In the genomic region with DNA sequence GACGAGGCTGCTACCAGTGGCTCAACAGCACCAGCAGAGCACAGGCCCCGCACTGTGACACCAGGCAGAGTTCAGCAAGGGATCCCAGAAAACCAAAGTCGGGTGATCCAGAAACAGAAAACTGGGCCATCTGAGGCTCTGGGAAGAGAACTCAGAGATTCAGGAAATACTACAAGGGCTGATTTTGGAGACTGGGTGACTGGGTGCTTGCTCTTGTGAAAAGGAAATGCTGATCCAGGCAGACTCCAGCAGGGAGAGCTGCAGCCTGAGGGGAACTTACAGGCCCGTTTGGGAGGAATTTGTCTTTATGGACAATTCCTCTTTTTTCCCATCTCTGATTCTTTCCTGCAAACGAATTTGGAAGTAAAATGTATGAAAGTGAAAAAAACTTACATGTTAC, we compare ENCODE assay signal across 11 cellular contexts. TPM values are rescaled to one million over a fixed set of nuclear protein-coding genes. Genes with fewer than 3 reads are reported as not detected.
DNase-seq lines count a peak whose midpoint lies in the region; ATAC-seq and TF ChIP-seq lines count a peak whose summit lies in the region.
"Had no signal": no experiment of that assay in that cellular context is flagged by ENCODE, and none has a peak within 500 bp of the region (broad histone marks: within the 10 kb centered on the region; RNA-seq: fewer than 3 reads in every experiment).

No MANE protein-coding gene starts in this region.

- 54 to 62% methylated on average over 5 of the region's 5 CpGs for WGBS in esophagus squamous epithelium, 2 donors

- peaks cover 18% of the 10 kb centered on the region for H3K36me3 Mint-ChIP-seq in CD4-positive, CD25-positive, alpha-beta regulatory T cell
- H3K36me3 Mint-ChIP-seq in natural killer cell treated with Interleukin-12 subunit alpha and Interleukin-12 subunit beta and Interleukin-15 and Interleukin-18, amount 100 ng/mL, for 72 hours, result peaks cover 5% of the 10 kb centered on the region
- H3K36me3 Mint-ChIP-seq in CD8-positive, alpha-beta memory T cell, result peaks cover 0 to 15% (median 2%) of the 10 kb centered on the region in 3 donors
- peaks cover 4% of the 10 kb centered on the region for H3K36me3 Mint-ChIP-seq in activated T-helper 17 cell treated with anti-CD3 and anti-CD28 coated beads, Interleukin-2, amount 50 U/mL, for 72 hours (ENCODE audit: low read depth)
- peaks cover 32% of the 10 kb centered on the region for H3K36me3 Mint-ChIP-seq in activated naive CD8-positive, alpha-beta T cell treated with anti-CD3 and anti-CD28 coated beads for 36 hours

- peak overlapping the region in 2 of 3 donors; percentile 35 to 75 for H3K27ac Mint-ChIP-seq in CD4-positive, CD25-positive, alpha-beta regulatory T cell
- H3K27ac Mint-ChIP-seq in natural killer cell treated with Interleukin-12 subunit alpha and Interleukin-12 subunit beta and Interleukin-15 and Interleukin-18, amount 100 ng/mL, for 72 hours, result peak overlapping the region; percentile 50 to 94
- peak overlapping the region in 2 of 8 donors; percentile 60 to 75 for H3K27ac Mint-ChIP-seq in CD8-positive, alpha-beta memory T cell
- no peak overlapping the region for H3K27ac Mint-ChIP-seq in activated T-helper 17 cell treated with anti-CD3 and anti-CD28 coated beads, Interleukin-2, amount 50 U/mL, for 72 hours
- no peak overlapping the region for H3K27ac Mint-ChIP-seq in activated naive CD8-positive, alpha-beta T cell treated with anti-CD3 and anti-CD28 coated beads for 36 hours

- peak; percentile 22 for TF ChIP-seq CTCF in epithelial cell of proximal tubule (conservative IDR thresholded peaks at IDR 0.05; ENCODE audit: low read depth, low read length)
- TF ChIP-seq CTCF in esophagus squamous epithelium (IDR thresholded peaks at IDR 0.05), result peak in 1 of 6 experiments; percentile 8

- no peaks in the 10 kb centered on the region for H3K9me3 ChIP-seq in CD4-positive, CD25-positive, alpha-beta regulatory T cell (ENCODE audit: control insufficient read depth in 2 of 2, low read length in 2 of 2)
- H3K9me3 ChIP-seq in CD8-positive, alpha-beta memory T cell (ENCODE audit: low read length), result no peaks in the 10 kb centered on the region
- H3K9me3 ChIP-seq in esophagus squamous epithelium, result no peaks in the 10 kb centered on the region

- no peaks in the 10 kb centered on the region for H3K4me1 ChIP-seq in CD4-positive, CD25-positive, alpha-beta regulatory T cell (ENCODE audit: control insufficient read depth, insufficient read depth, low read length, poor library complexity, severe bottlenecking)
- peaks cover 9% of the 10 kb centered on the region for H3K4me1 ChIP-seq in CD8-positive, alpha-beta memory T cell (ENCODE audit: insufficient read depth, low read length)
- H3K4me1 ChIP-seq in esophagus squamous epithelium, result peaks cover 11 to 88% (median 25%) of the 10 kb centered on the region in 3 donors

- no peak overlapping the region for H3K4me3 ChIP-seq in CD4-positive, CD25-positive, alpha-beta regulatory T cell (ENCODE audit: low read depth, low read length)
- H3K4me3 ChIP-seq in epithelial cell of proximal tubule (ENCODE audit: low read depth, low read length), result no peak overlapping the region
- no peak overlapping the region for H3K4me3 ChIP-seq in CD8-positive, alpha-beta memory T cell (ENCODE audit: low read length)
- no peak overlapping the region for H3K4me3 ChIP-seq in esophagus squamous epithelium

- intact Hi-C loops in esophagus squamous epithelium (cut with DNase I), result no loop called here

- peaks cover 0 to 2% (median 0%) of the 10 kb centered on the region in 7 donors for H3K9me3 Mint-ChIP-seq in CD4-positive, CD25-positive, alpha-beta regulatory T cell
- H3K9me3 Mint-ChIP-seq in natural killer cell treated with Interleukin-12 subunit alpha and Interleukin-12 subunit beta and Interleukin-15 and Interleukin-18, amount 100 ng/mL, for 72 hours, result no peaks in the 10 kb centered on the region
- no peaks in the 10 kb centered on the region for H3K9me3 Mint-ChIP-seq in CD8-positive, alpha-beta memory T cell
- H3K9me3 Mint-ChIP-seq in activated T-helper 17 cell treated with anti-CD3 and anti-CD28 coated beads, Interleukin-2, amount 50 U/mL, for 72 hours, result no peaks in the 10 kb centered on the region
- no peaks in the 10 kb centered on the region for H3K9me3 Mint-ChIP-seq in activated naive CD8-positive, alpha-beta T cell treated with anti-CD3 and anti-CD28 coated beads for 36 hours

- ATAC-seq in CD4-positive, CD25-positive, alpha-beta regulatory T cell (ENCODE audit: low read depth in 2 of 2), result no peak
- ATAC-seq in natural killer cell treated with Interleukin-12 subunit alpha and Interleukin-12 subunit beta and Interleukin-15 and Interleukin-18, amount 100 ng/mL, for 72 hours, result no peak
- ATAC-seq in activated T-helper 17 cell treated with anti-CD3 and anti-CD28 coated beads, Interleukin-2, amount 50 U/mL, for 72 hours (replicated peaks), result no peak
- ATAC-seq: Panc1 had no signal

- TF ChIP-seq POLR2A in esophagus squamous epithelium (IDR thresholded peaks at IDR 0.05), result no peak

- H3K4me1 Mint-ChIP-seq in CD4-positive, CD25-positive, alpha-beta regulatory T cell, result peaks cover 11 to 83% (median 48%) of the 10 kb centered on the region in 4 donors
- H3K4me1 Mint-ChIP-seq in natural killer cell treated with Interleukin-12 subunit alpha and Interleukin-12 subunit beta and Interleukin-15 and Interleukin-18, amount 100 ng/mL, for 72 hours (ENCODE audit: low read depth in 2 of 2), result peaks cover 48 to 61% of the 10 kb centered on the region in 2 donors
- H3K4me1 Mint-ChIP-seq in CD8-positive, alpha-beta memory T cell, result peaks cover 55 to 86% (median 80%) of the 10 kb centered on the region in 3 donors
- peaks cover 10% of the 10 kb centered on the region for H3K4me1 Mint-ChIP-seq in activated T-helper 17 cell treated with anti-CD3 and anti-CD28 coated beads, Interleukin-2, amount 50 U/mL, for 72 hours
- H3K4me1 Mint-ChIP-seq in activated naive CD8-positive, alpha-beta T cell treated with anti-CD3 and anti-CD28 coated beads for 36 hours, result peaks cover 46% of the 10 kb centered on the region

- CTCF ChIA-PET in CD8-positive, alpha-beta memory T cell (lab: Charles Lee), result no interaction called here

- H3K27ac ChIP-seq in CD4-positive, CD25-positive, alpha-beta regulatory T cell (ENCODE audit: insufficient read depth, low read length, poor library complexity, severe bottlenecking), result no peak overlapping the region
- H3K27ac ChIP-seq in CD8-positive, alpha-beta memory T cell (ENCODE audit: low read depth, low read length), result no peak overlapping the region
- no peak overlapping the region for H3K27ac ChIP-seq in esophagus squamous epithelium

- H3K36me3 ChIP-seq in CD4-positive, CD25-positive, alpha-beta regulatory T cell (ENCODE audit: control insufficient read depth, insufficient read depth, low read length), result no peaks in the 10 kb centered on the region
- no peaks in the 10 kb centered on the region for H3K36me3 ChIP-seq in CD8-positive, alpha-beta memory T cell (ENCODE audit: insufficient read depth, low read length)
- peaks cover 0 to 14% (median 0%) of the 10 kb centered on the region in 3 donors for H3K36me3 ChIP-seq in esophagus squamous epithelium

- DNase-seq in CD4-positive, CD25-positive, alpha-beta regulatory T cell, result no peak
- peak; percentile 18 for DNase-seq in NCI-H69 (lab: John Stamatoyannopoulos, UW)
- DNase-seq in epithelial cell of proximal tubule (ENCODE audit: low read depth), result no peak
- no peak for DNase-seq in natural killer cell treated with Interleukin-12 subunit alpha and Interleukin-12 subunit beta and Interleukin-15 and Interleukin-18, amount 100 ng/mL, for 72 hours (ENCODE audit: low spot score)
- DNase-seq in CD8-positive, alpha-beta memory T cell, result no peak
- DNase-seq in activated naive CD8-positive, alpha-beta T cell treated with anti-CD3 and anti-CD28 coated beads for 36 hours, result no peak
- no peak for DNase-seq in esophagus squamous epithelium (lab: John Stamatoyannopoulos, UW)
- DNase-seq: KG1, NCI-H2171 treated with DMSO at 0.1 percent for 48 hours had no signal

- POLR2A ChIA-PET in CD8-positive, alpha-beta memory T cell (lab: Charles Lee), result no interaction called here

- H3K4me3 Mint-ChIP-seq in CD4-positive, CD25-positive, alpha-beta regulatory T cell, result no peak overlapping the region
- no peak overlapping the region for H3K4me3 Mint-ChIP-seq in natural killer cell treated with Interleukin-12 subunit alpha and Interleukin-12 subunit beta and Interleukin-15 and Interleukin-18, amount 100 ng/mL, for 72 hours
- H3K4me3 Mint-ChIP-seq in CD8-positive, alpha-beta memory T cell, result no peak overlapping the region
- no peak overlapping the region for H3K4me3 Mint-ChIP-seq in activated T-helper 17 cell treated with anti-CD3 and anti-CD28 coated beads, Interleukin-2, amount 50 U/mL, for 72 hours
- no peak overlapping the region for H3K4me3 Mint-ChIP-seq in activated naive CD8-positive, alpha-beta T cell treated with anti-CD3 and anti-CD28 coated beads for 36 hours

- H3K27me3 Mint-ChIP-seq in CD4-positive, CD25-positive, alpha-beta regulatory T cell, result no peaks in the 10 kb centered on the region
- H3K27me3 Mint-ChIP-seq in natural killer cell treated with Interleukin-12 subunit alpha and Interleukin-12 subunit beta and Interleukin-15 and Interleukin-18, amount 100 ng/mL, for 72 hours, result no peaks in the 10 kb centered on the region
- peaks cover 0 to 4% of the 10 kb centered on the region in 2 donors for H3K27me3 Mint-ChIP-seq in CD8-positive, alpha-beta memory T cell
- H3K27me3 Mint-ChIP-seq in activated T-helper 17 cell treated with anti-CD3 and anti-CD28 coated beads, Interleukin-2, amount 50 U/mL, for 72 hours, result no peaks in the 10 kb centered on the region
- H3K27me3 Mint-ChIP-seq in activated naive CD8-positive, alpha-beta T cell treated with anti-CD3 and anti-CD28 coated beads for 36 hours, result no peaks in the 10 kb centered on the region

- H3K27me3 ChIP-seq in CD4-positive, CD25-positive, alpha-beta regulatory T cell (ENCODE audit: control insufficient read depth, insufficient read depth, low read length), result no peaks in the 10 kb centered on the region
- no peaks in the 10 kb centered on the region for H3K27me3 ChIP-seq in CD8-positive, alpha-beta memory T cell (ENCODE audit: insufficient read depth, low read length, poor library complexity, severe bottlenecking)
- no peaks in the 10 kb centered on the region for H3K27me3 ChIP-seq in esophagus squamous epithelium

RNA-seq across cellular contexts. Expression of gene FOXN3, which starts 28.2 kb away (rescaled TPM):
- total RNA-seq in CD4-positive, CD25-positive, alpha-beta regulatory T cell, result 203 TPM
- 100 to 1,000 TPM; 108 to 126 (median 110) TPM for polyA plus RNA-seq in CD4-positive, CD25-positive, alpha-beta regulatory T cell
- 23.2 and 27.8 TPM in 2 replicates for total RNA-seq in epithelial cell of proximal tubule
- total RNA-seq in natural killer cell treated with Interleukin-12 subunit alpha and Interleukin-12 subunit beta and Interleukin-15 and Interleukin-18, amount 100 ng/mL, for 72 hours, result 100 to 1,000 TPM; 127 to 133 TPM
- total RNA-seq in CD8-positive, alpha-beta memory T cell, result 10 to 100 TPM; 73.9 to 74.8 TPM
- 136 TPM for polyA plus RNA-seq in CD8-positive, alpha-beta memory T cell
- total RNA-seq in activated T-helper 17 cell treated with anti-CD3 and anti-CD28 coated beads, Interleukin-2, amount 50 U/mL, for 72 hours, result 10 to 100 TPM; 56.9 to 82.3 TPM
- total RNA-seq in activated naive CD8-positive, alpha-beta T cell treated with anti-CD3 and anti-CD28 coated beads for 36 hours, result 10 to 100 TPM; 80.1 to 82.4 TPM
- total RNA-seq in esophagus squamous epithelium, result 10 to 100 TPM; 27.4 to 91.4 (median 39.2) TPM

Comparison
In these comparisons a context has a peak if more than half of its experiments do, and no peak if none do; other contexts are left out.
1. H3K27ac Mint-ChIP-seq: peak in CD4-positive, CD25-positive, alpha-beta regulatory T cell (2 of 3) and natural killer cell treated with Interleukin-12 subunit alpha and Interleukin-12 subunit beta and Interleukin-15 and Interleukin-18, amount 100 ng/mL, for 72 hours (2 of 2); none in activated T-helper 17 cell treated with anti-CD3 and anti-CD28 coated beads, Interleukin-2, amount 50 U/mL, for 72 hours (single experiment) and activated naive CD8-positive, alpha-beta T cell treated with anti-CD3 and anti-CD28 coated beads for 36 hours (single experiment).